Comparison of ENCODE assay signal across 8 cellular contexts in genomic region chr1:121516279-121516967, GRCh38.
A peak's percentile ranks its signal among the peaks of the same experiment; 100 is the strongest.
DNase-seq lines count a peak whose midpoint lies in the region; ATAC-seq lines count a peak whose summit lies in the region.

No MANE protein-coding gene starts in this region.

- H2AFZ ChIP-seq in GM23248, result no peak overlapping the region

- in situ Hi-C loops in GM23248 (cut with MboI), result no loop called here

- no peak overlapping the region for H3K4me2 ChIP-seq in GM23248 (ENCODE audit: unreplicated experiment)

- intact Hi-C loops in right cardiac atrium (cut with DNase I), result no loop called here

- H3K27ac ChIP-seq in right cardiac atrium (ENCODE audit: low read length), result no peak overlapping the region
- no peak overlapping the region for H3K27ac ChIP-seq in GM23248

- H3K4me1 ChIP-seq in right cardiac atrium (ENCODE audit: control insufficient read depth, insufficient read depth, low read length), result no peaks in the 10 kb centered on the region
- no peaks in the 10 kb centered on the region for H3K4me1 ChIP-seq in GM23248 (ENCODE audit: insufficient read depth)

- ATAC-seq in GM19351 (IDR thresholded peaks at IDR 0.05; ENCODE audit: unreplicated experiment) (peak; percentile 86), HG03039 (IDR thresholded peaks at IDR 0.05; ENCODE audit: unreplicated experiment) (peak; percentile 78), right cardiac atrium (no peak)

- no peaks in the 10 kb centered on the region for H3K9me2 ChIP-seq in GM23248 (ENCODE audit: insufficient read depth)

- H3K4me3 ChIP-seq in right cardiac atrium (ENCODE audit: low read length) (no peak overlapping the region), MG63 (no peak overlapping the region), GM23248 (no peak overlapping the region)

- no peaks in the 10 kb centered on the region for H3K27me3 ChIP-seq in right cardiac atrium (ENCODE audit: control insufficient read depth, insufficient read depth)
- H3K27me3 ChIP-seq in MG63, result no peaks in the 10 kb centered on the region
- H3K27me3 ChIP-seq in GM23248 (replicated peaks; ENCODE audit: insufficient read depth), result peaks cover 50% of the 10 kb centered on the region

- H3F3A ChIP-seq in GM23248 (ENCODE audit: insufficient read depth), result no peaks in the 10 kb centered on the region

- H3K9me3 ChIP-seq in right cardiac atrium (ENCODE audit: control insufficient read depth, low read length), result no peaks in the 10 kb centered on the region
- H3K9me3 ChIP-seq in MG63, result peaks cover 4% of the 10 kb centered on the region
- no peaks in the 10 kb centered on the region for H3K9me3 ChIP-seq in GM23248 (ENCODE audit: low read depth)

- H3K79me2 ChIP-seq in GM23248 (ENCODE audit: insufficient read depth), result no peaks in the 10 kb centered on the region

- H4K20me1 ChIP-seq in GM23248 (ENCODE audit: insufficient read depth), result no peaks in the 10 kb centered on the region

- DNase-seq in SIG-M5 treated with dmso at 0.1 percent for 504 hours (lab: John Stamatoyannopoulos, UW; ENCODE audit: unreplicated experiment) (peak; percentile 92), right cardiac atrium (peak; percentile 36 to 69 (median 65)), MG63 (no peak), NCI-H2081 treated with DMSO at 0.1 percent for 48 hours (lab: John Stamatoyannopoulos, UW) (no peak), NCI-H2227 treated with DMSO at 0.1 percent for 48 hours (lab: John Stamatoyannopoulos, UW) (no peak), GM23248 (no peak)

- no peak overlapping the region for H3K9ac ChIP-seq in GM23248

- H3K36me3 ChIP-seq in MG63, result no peaks in the 10 kb centered on the region
- no peaks in the 10 kb centered on the region for H3K36me3 ChIP-seq in GM23248 (ENCODE audit: low read depth)

- WGBS in right cardiac atrium, result 75% methylated on average over 8 of the region's 8 CpGs
- 31 to 46% methylated on average over 8 of the region's 8 CpGs for WGBS in GM23248 (ENCODE audit: low coverage in 1 of 2, low lambda C conversion rate in 2 of 2, missing lambda C conversion rate in 2 of 2), 2 experiments

Comparison
In these comparisons a context has a peak if more than half of its experiments do, and no peak if none do; other contexts are left out.
1. ATAC-seq: peak in GM19351 (single experiment) and HG03039 (single experiment); none in right cardiac atrium (0 of 2).
2. DNase-seq: peak in SIG-M5 treated with dmso at 0.1 percent for 504 hours (single experiment) and right cardiac atrium (3 of 3); none in MG63 (single experiment), NCI-H2081 treated with DMSO at 0.1 percent for 48 hours (single experiment), NCI-H2227 treated with DMSO at 0.1 percent for 48 hours (single experiment) and GM23248 (single experiment).